20 cellular contexts compared by ENCODE assay signal in the genomic region with DNA sequence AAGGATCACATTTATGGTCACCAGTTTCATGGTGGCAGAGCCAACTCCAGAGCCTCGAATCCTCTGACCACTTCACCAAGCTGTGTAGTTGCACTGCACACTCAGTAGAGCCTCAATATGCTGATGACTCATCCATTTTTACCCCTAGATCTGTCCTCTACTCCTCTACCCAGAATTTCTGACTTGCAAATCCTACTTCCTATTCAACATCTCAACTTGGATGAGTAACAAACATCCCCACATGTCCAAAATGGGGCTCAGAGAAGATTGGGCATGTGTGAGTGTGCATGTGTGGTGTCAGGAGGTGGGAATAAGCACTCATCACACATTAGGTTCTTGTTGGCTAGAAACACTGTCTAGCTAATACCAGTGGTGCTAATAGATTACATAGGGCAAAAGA.
"Had no signal": no experiment of that assay in that cellular context is flagged by ENCODE, and none has a peak within 500 bp of the region (broad histone marks: within the 10 kb centered on the region; RNA-seq: fewer than 3 reads in every experiment).

No MANE protein-coding gene starts in this region.

- H3K4me3 ChIP-seq: hepatocyte, lung, pancreas, thoracic aorta, transverse colon had no signal

- H3K4me1 ChIP-seq: foreskin keratinocyte, transverse colon had no signal

- H3K4me2 ChIP-seq: hepatocyte had no signal

- H3K9me3 ChIP-seq: pancreas, thoracic aorta, transverse colon had no signal

- DNase-seq: effector memory CD4-positive, alpha-beta T cell; foreskin keratinocyte; head of caudate nucleus; kidney; left colon; left ventricle myocardium superior; mesenchymal stem cell; midbrain; naive B cell; occipital lobe; pancreas; right cardiac atrium; stimulated activated CD4-positive, alpha-beta T cell treated with anti-CD3 and anti-CD28 coated beads, Interleukin-4, amount 100 ng/mL, for 1 hour; stimulated activated CD8-positive, alpha-beta memory T cell treated with anti-CD3 and anti-CD28 coated beads, Interleukin-4, amount 100 ng/mL, for 48 hours; transverse colon had no signal

- ATAC-seq: esophagus mucosa; foreskin keratinocyte; left colon; left ventricle myocardium superior; pancreas; right cardiac atrium; stimulated activated memory B cell treated with anti-CD40 and anti-IgM and Interleukin-4, amounts not matched to agents 10 μg/mL and 1 μg/mL and 100 μg/mL, for 72 hours had no signal

- H2AFZ ChIP-seq: hepatocyte had no signal

- H3K36me3 ChIP-seq: pancreas, thoracic aorta, transverse colon had no signal

- H3K27ac ChIP-seq: foreskin keratinocyte, hepatocyte, pancreas, thoracic aorta, transverse colon had no signal

- H3K79me2 ChIP-seq: hepatocyte had no signal

- H3K27me3 ChIP-seq: hepatocyte, pancreas, transverse colon had no signal
